Comparison of ENCODE assay signal across 11 cellular contexts in the genomic region with DNA sequence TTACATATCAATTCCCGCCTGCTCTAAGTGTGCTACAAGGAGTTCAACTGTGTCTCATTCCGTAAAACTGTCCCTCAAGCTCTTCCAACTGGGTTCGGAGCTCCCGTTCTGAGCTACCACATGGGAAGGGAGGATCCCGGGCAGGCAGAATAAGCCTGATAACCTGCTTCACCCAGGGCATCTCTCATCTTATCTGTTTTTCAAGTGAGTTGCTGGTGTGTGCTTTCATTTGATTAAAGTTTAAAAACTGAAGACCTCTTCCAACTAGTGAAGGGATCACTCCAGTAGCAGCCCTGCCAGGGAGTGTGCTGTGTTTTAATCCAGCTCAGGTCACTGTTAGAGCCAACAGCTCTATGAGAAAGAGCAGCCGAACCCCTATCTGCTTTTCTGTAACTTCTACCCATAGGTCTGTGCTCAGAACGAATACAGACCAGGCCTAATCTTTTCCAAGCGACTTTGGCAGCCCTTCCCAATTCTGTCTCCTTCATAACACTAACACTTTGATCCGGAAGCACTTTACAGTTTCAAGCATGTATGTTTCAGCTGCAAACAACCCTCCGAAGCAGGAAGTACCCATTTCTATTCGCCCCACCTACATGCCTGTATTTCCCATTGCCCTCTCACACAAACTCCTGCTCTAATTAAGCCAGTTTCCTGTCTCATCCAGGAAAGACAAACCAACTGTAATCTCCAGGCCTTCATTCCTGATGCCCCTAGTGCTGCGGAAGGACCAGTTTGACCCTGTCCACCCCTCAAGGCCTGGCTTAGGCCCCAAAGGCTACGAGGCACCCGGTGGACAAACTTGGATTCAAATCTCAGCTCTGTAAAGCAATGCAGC.
DNase-seq lines count a peak whose midpoint lies in the region; ATAC-seq lines count a peak whose summit lies in the region.
"Had no signal": no experiment of that assay in that cellular context is flagged by ENCODE, and none has a peak within 500 bp of the region (broad histone marks: within the 10 kb centered on the region; RNA-seq: fewer than 3 reads in every experiment).

No MANE protein-coding gene starts in this region.

- H3K27ac Mint-ChIP-seq in activated CD4-positive, alpha-beta T cell treated with anti-CD3 and anti-CD28 coated beads for 36 hours, result peak overlapping the region; percentile 43
- peak overlapping the region; percentile 52 for H3K27ac Mint-ChIP-seq in activated T-helper 1 cell treated with anti-CD3 and anti-CD28 coated beads, Interleukin-12 subunit alpha, Interleukin-12 subunit beta, Interleukin-2, Interleukin-4 antibody, amounts not matched to agents 30 ng/mL and 10 ng/mL and 1 ng/mL, durations not matched to agents 14 hours and 24 hours and 36 hours
- H3K27ac Mint-ChIP-seq in stimulated activated memory B cell treated with anti-CD40 and anti-IgM and Interleukin-4, amounts not matched to agents 10 μg/mL and 1 μg/mL and 100 μg/mL, for 72 hours, result peak overlapping the region; percentile 33

- DNase-seq in activated CD4-positive, alpha-beta T cell treated with anti-CD3 and anti-CD28 coated beads for 36 hours, result no peak
- DNase-seq in activated CD4-positive, alpha-beta T cell treated with anti-CD3 and anti-CD28 coated beads, Interleukin-2, amount 50 U/mL, for 1 hour, result no peak
- DNase-seq in activated T-helper 1 cell treated with anti-CD3 and anti-CD28 coated beads, Interleukin-12 subunit alpha, Interleukin-12 subunit beta, Interleukin-2, Interleukin-4 antibody, amounts not matched to agents 30 ng/mL and 10 ng/mL and 1 ng/mL, durations not matched to agents 14 hours and 24 hours and 36 hours (ENCODE audit: low spot score), result no peak
- peak; percentile 47 for DNase-seq in left kidney (ENCODE audit: low read depth, low spot score)
- no peak for DNase-seq in effector CD8-positive, alpha-beta T cell (lab: John Stamatoyannopoulos, UW)
- no peak for DNase-seq in stimulated activated CD4-positive, alpha-beta T cell treated with anti-CD3 and anti-CD28 coated beads, Interleukin-12 subunit alpha, Interleukin-12 subunit beta, amount 100 ng/mL, for 4 hours
- DNase-seq: kidney, NCI-H1105, NCI-H69 had no signal

- ATAC-seq in activated CD4-positive, alpha-beta T cell treated with anti-CD3 and anti-CD28 coated beads for 36 hours, result no peak
- no peak for ATAC-seq in stimulated activated memory B cell treated with anti-CD40 and anti-IgM and Interleukin-4, amounts not matched to agents 10 μg/mL and 1 μg/mL and 100 μg/mL, for 72 hours
- ATAC-seq in GM21529 (IDR thresholded peaks at IDR 0.05; ENCODE audit: unreplicated experiment), result no peak

- intact Hi-C loops in activated CD4-positive, alpha-beta T cell treated with anti-CD3 and anti-CD28 coated beads for 36 hours (cut with DNase I, micrococcal nuclease), result no loop called here
- intact Hi-C loops in activated T-helper 1 cell treated with anti-CD3 and anti-CD28 coated beads, Interleukin-12 subunit alpha, Interleukin-12 subunit beta, Interleukin-2, Interleukin-4 antibody, amounts not matched to agents 30 ng/mL and 10 ng/mL and 1 ng/mL, durations not matched to agents 14 hours and 24 hours and 36 hours (cut with micrococcal nuclease), result no loop called here

- POLR2A ChIA-PET in activated CD4-positive, alpha-beta T cell treated with anti-CD3 and anti-CD28 coated beads for 36 hours (lab: Charles Lee), result no interaction called here

- H3K36me3 Mint-ChIP-seq in activated CD4-positive, alpha-beta T cell treated with anti-CD3 and anti-CD28 coated beads for 36 hours (ENCODE audit: low read depth), result peaks cover 45% of the 10 kb centered on the region
- H3K36me3 Mint-ChIP-seq in activated T-helper 1 cell treated with anti-CD3 and anti-CD28 coated beads, Interleukin-12 subunit alpha, Interleukin-12 subunit beta, Interleukin-2, Interleukin-4 antibody, amounts not matched to agents 30 ng/mL and 10 ng/mL and 1 ng/mL, durations not matched to agents 14 hours and 24 hours and 36 hours (ENCODE audit: low read depth), result peaks cover 57% of the 10 kb centered on the region
- peaks cover 72% of the 10 kb centered on the region for H3K36me3 Mint-ChIP-seq in stimulated activated memory B cell treated with anti-CD40 and anti-IgM and Interleukin-4, amounts not matched to agents 10 μg/mL and 1 μg/mL and 100 μg/mL, for 72 hours

- H3K9me3 Mint-ChIP-seq in activated CD4-positive, alpha-beta T cell treated with anti-CD3 and anti-CD28 coated beads for 36 hours (ENCODE audit: low read depth), result no peaks in the 10 kb centered on the region
- no peaks in the 10 kb centered on the region for H3K9me3 Mint-ChIP-seq in activated T-helper 1 cell treated with anti-CD3 and anti-CD28 coated beads, Interleukin-12 subunit alpha, Interleukin-12 subunit beta, Interleukin-2, Interleukin-4 antibody, amounts not matched to agents 30 ng/mL and 10 ng/mL and 1 ng/mL, durations not matched to agents 14 hours and 24 hours and 36 hours
- H3K9me3 Mint-ChIP-seq in stimulated activated memory B cell treated with anti-CD40 and anti-IgM and Interleukin-4, amounts not matched to agents 10 μg/mL and 1 μg/mL and 100 μg/mL, for 72 hours, result no peaks in the 10 kb centered on the region

- peaks cover 75% of the 10 kb centered on the region for H3K4me1 Mint-ChIP-seq in activated CD4-positive, alpha-beta T cell treated with anti-CD3 and anti-CD28 coated beads for 36 hours
- peaks cover 81% of the 10 kb centered on the region for H3K4me1 Mint-ChIP-seq in activated T-helper 1 cell treated with anti-CD3 and anti-CD28 coated beads, Interleukin-12 subunit alpha, Interleukin-12 subunit beta, Interleukin-2, Interleukin-4 antibody, amounts not matched to agents 30 ng/mL and 10 ng/mL and 1 ng/mL, durations not matched to agents 14 hours and 24 hours and 36 hours (ENCODE audit: low read depth)
- H3K4me1 Mint-ChIP-seq in stimulated activated memory B cell treated with anti-CD40 and anti-IgM and Interleukin-4, amounts not matched to agents 10 μg/mL and 1 μg/mL and 100 μg/mL, for 72 hours, result peaks cover 52% of the 10 kb centered on the region

- no peaks in the 10 kb centered on the region for H3K27me3 Mint-ChIP-seq in activated CD4-positive, alpha-beta T cell treated with anti-CD3 and anti-CD28 coated beads for 36 hours
- no peaks in the 10 kb centered on the region for H3K27me3 Mint-ChIP-seq in activated T-helper 1 cell treated with anti-CD3 and anti-CD28 coated beads, Interleukin-12 subunit alpha, Interleukin-12 subunit beta, Interleukin-2, Interleukin-4 antibody, amounts not matched to agents 30 ng/mL and 10 ng/mL and 1 ng/mL, durations not matched to agents 14 hours and 24 hours and 36 hours (ENCODE audit: insufficient read depth)
- H3K27me3 Mint-ChIP-seq in stimulated activated memory B cell treated with anti-CD40 and anti-IgM and Interleukin-4, amounts not matched to agents 10 μg/mL and 1 μg/mL and 100 μg/mL, for 72 hours, result no peaks in the 10 kb centered on the region

- CTCF ChIA-PET in activated CD4-positive, alpha-beta T cell treated with anti-CD3 and anti-CD28 coated beads for 36 hours (lab: Charles Lee), result interaction anchor here (1.1 to 2.4 kb wide), 3 partner anchors 12 to 149 kb away, joined by 3 to 6 read pairs (median 5); no protein-coding TSS in a partner anchor

- no peak overlapping the region for H3K4me3 Mint-ChIP-seq in activated CD4-positive, alpha-beta T cell treated with anti-CD3 and anti-CD28 coated beads for 36 hours
- no peak overlapping the region for H3K4me3 Mint-ChIP-seq in activated T-helper 1 cell treated with anti-CD3 and anti-CD28 coated beads, Interleukin-12 subunit alpha, Interleukin-12 subunit beta, Interleukin-2, Interleukin-4 antibody, amounts not matched to agents 30 ng/mL and 10 ng/mL and 1 ng/mL, durations not matched to agents 14 hours and 24 hours and 36 hours
- H3K4me3 Mint-ChIP-seq in stimulated activated memory B cell treated with anti-CD40 and anti-IgM and Interleukin-4, amounts not matched to agents 10 μg/mL and 1 μg/mL and 100 μg/mL, for 72 hours, result no peak overlapping the region
